ENCODE assay signal across 22 cellular contexts in the genomic region with DNA sequence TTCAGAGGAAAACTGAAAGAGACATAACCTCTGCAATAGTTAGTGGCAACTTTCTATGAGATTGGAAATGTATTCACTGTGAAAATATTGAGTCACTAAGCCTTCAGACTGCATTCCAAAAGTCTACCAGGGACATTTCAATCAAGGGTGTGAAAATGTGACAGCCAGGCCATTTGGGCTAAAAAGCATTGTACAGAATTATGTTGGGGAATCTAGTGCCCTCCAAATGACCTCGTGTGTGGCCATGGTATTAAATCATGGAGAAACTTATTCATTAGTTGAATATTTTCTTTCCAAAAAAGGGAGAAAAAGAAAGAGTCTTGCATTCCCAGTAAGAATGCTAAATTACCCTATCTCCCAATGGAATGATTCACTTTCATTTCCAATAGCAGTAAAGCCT.
"Had no signal": no experiment of that assay in that cellular context is flagged by ENCODE, and none has a peak within 500 bp of the region (broad histone marks: within the 10 kb centered on the region; RNA-seq: fewer than 3 reads in every experiment).

No MANE protein-coding gene starts in this region.

- H3K27me3 ChIP-seq: body of pancreas, colonic mucosa, foreskin keratinocyte, transverse colon had no signal

- ATAC-seq: activated CD4-positive, alpha-beta T cell treated with anti-CD3 and anti-CD28 coated beads for 36 hours; activated naive CD4-positive, alpha-beta T cell treated with anti-CD3 and anti-CD28 coated beads, Interleukin-2, amount 50 U/mL, for 72 hours; body of pancreas; foreskin keratinocyte; lower lobe of right lung; stimulated activated naive CD8-positive, alpha-beta T cell treated with anti-CD3 and anti-CD28 coated beads, Interleukin-15, Interleukin-2, amounts not matched to agents 100 U/mL and 50 U/mL, for 24 hours; WTC11 had no signal

- H3K27ac ChIP-seq: body of pancreas, colonic mucosa, foreskin keratinocyte, lower lobe of right lung, transverse colon had no signal

- H3K36me3 ChIP-seq: colonic mucosa, lower lobe of right lung, transverse colon had no signal

- FAIRE-seq: TTC549 had no signal

- DNase-seq: activated CD4-positive, alpha-beta T cell treated with anti-CD3 and anti-CD28 coated beads for 36 hours; activated CD4-positive, alpha-beta T cell treated with anti-CD3 and anti-CD28 coated beads, Interleukin-2, amount 50 U/mL, for 48 hours; activated gamma-delta T cell treated with Interleukin-2 at 50 U/mL for 16 hours; body of pancreas; caudate nucleus; colonic mucosa; foreskin keratinocyte; glutamatergic neuron; hypothalamus; islet precursor cell; lower lobe of right lung; nephron progenitor cell; nucleus accumbens; posterior cingulate gyrus; retina; stimulated activated CD4-positive, alpha-beta T cell treated with anti-CD3 and anti-CD28 coated beads, Interleukin-12 subunit alpha, Interleukin-12 subunit beta, amount 100 ng/mL, for 4 hours; stimulated activated CD4-positive, alpha-beta T cell treated with anti-CD3 and anti-CD28 coated beads, Interleukin-1b, Interleukin-23, amount 100 ng/mL, for 48 hours; stimulated activated naive CD8-positive, alpha-beta T cell treated with anti-CD3 and anti-CD28 coated beads, Interleukin-15, Interleukin-2, amounts not matched to agents 100 U/mL and 50 U/mL, for 24 hours; transverse colon had no signal

- H3K4me1 ChIP-seq: body of pancreas, colonic mucosa, foreskin keratinocyte, lower lobe of right lung, transverse colon had no signal

- H3K4me3 ChIP-seq: body of pancreas, colonic mucosa, lower lobe of right lung, transverse colon had no signal

- H3K9me3 ChIP-seq: body of pancreas, colonic mucosa, lower lobe of right lung, transverse colon had no signal
